8 cellular contexts compared by ENCODE assay signal in the genomic region with DNA sequence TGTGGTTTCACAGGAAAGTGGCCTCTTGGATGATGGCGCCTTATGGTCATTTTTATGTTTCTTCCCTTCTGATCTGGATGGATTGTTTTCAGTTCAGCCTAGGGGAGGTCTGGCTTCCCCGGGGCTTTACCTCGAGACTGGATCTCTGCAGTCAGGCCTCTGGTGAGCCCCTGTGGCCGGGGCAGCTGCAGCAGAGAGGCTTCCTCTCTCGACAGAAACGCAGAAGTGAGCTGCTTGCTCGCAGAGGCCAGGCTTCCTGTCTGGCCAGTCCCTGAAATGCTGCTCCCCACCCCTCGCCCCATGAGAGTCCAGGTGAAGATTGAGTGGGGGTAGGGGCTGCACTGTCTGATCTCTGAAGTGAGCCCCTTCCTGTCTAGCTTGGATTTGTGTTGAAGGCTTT. TPM values are rescaled to one million over a fixed set of nuclear protein-coding genes. Genes with fewer than 3 reads are reported as not detected.
DNase-seq lines count a peak whose midpoint lies in the region; ATAC-seq, FAIRE-seq and TF ChIP-seq lines count a peak whose summit lies in the region.

No MANE protein-coding gene starts in this region.

- no peak overlapping the region for H3K4me3 ChIP-seq in left lung

- H3K27ac Mint-ChIP-seq in activated CD4-positive, alpha-beta memory T cell treated with anti-CD3 and anti-CD28 coated beads for 36 hours: no peak overlapping the region
- H3K27ac Mint-ChIP-seq in activated T-cell treated with anti-CD3 and anti-CD28 coated beads, Interleukin-2, amount 50 U/mL, for 24 hours: no peak overlapping the region

- TF ChIP-seq CTCF in left lung (IDR thresholded peaks at IDR 0.05): no peak

- CTCF ChIA-PET in activated CD4-positive, alpha-beta memory T cell treated with anti-CD3 and anti-CD28 coated beads for 36 hours (lab: Charles Lee): no interaction called here

- intact Hi-C loops in left lung (cut with DNase I): no loop called here
- intact Hi-C loops in activated CD4-positive, alpha-beta memory T cell treated with anti-CD3 and anti-CD28 coated beads for 36 hours (cut with micrococcal nuclease): no loop called here

- DNase-seq in GM12891 (ENCODE audit: insufficient read length, low spot score) (no peak), NOMO-1 treated with DMSO at 0.1 percent for 48 hours (lab: John Stamatoyannopoulos, UW; ENCODE audit: unreplicated experiment) (peak; percentile 70), left lung (peak; percentile 68 to 89)
- DNase-seq in activated naive CD4-positive, alpha-beta T cell treated with Interleukin-2 at 50 U/mL for 16 hours: no peak
- no peak for DNase-seq in activated CD4-positive, alpha-beta memory T cell treated with anti-CD3 and anti-CD28 coated beads for 36 hours
- DNase-seq in activated T-cell treated with anti-CD3 and anti-CD28 coated beads, Interleukin-2, amount 50 U/mL, for 24 hours: no peak
- no peak for DNase-seq in NK-92 treated with Interleukin-12 subunit alpha and Interleukin-12 subunit beta, amount 100 ng/mL, for 24 hours (lab: John Stamatoyannopoulos, UW)

- peak; percentile 88 for TF ChIP-seq POLR2A in GM12891 (IDR thresholded peaks at IDR 0.05; ENCODE audit: low read depth, low read length)

- H3K4me1 Mint-ChIP-seq in activated CD4-positive, alpha-beta memory T cell treated with anti-CD3 and anti-CD28 coated beads for 36 hours (ENCODE audit: low read depth): peaks cover 1% of the 10 kb centered on the region
- peaks cover 2% of the 10 kb centered on the region for H3K4me1 Mint-ChIP-seq in activated T-cell treated with anti-CD3 and anti-CD28 coated beads, Interleukin-2, amount 50 U/mL, for 24 hours (ENCODE audit: low read depth)

- peak overlapping the region; percentile 19 to 81 for H3K27ac ChIP-seq in left lung

- POLR2A ChIA-PET in activated CD4-positive, alpha-beta memory T cell treated with anti-CD3 and anti-CD28 coated beads for 36 hours (lab: Charles Lee): no interaction called here

- H3K9me3 ChIP-seq in left lung: no peaks in the 10 kb centered on the region

- peak; percentile 86 for FAIRE-seq in GM12891 (lab: Jason Lieb, UNC)

- H3K9me3 Mint-ChIP-seq in activated CD4-positive, alpha-beta memory T cell treated with anti-CD3 and anti-CD28 coated beads for 36 hours: no peaks in the 10 kb centered on the region
- no peaks in the 10 kb centered on the region for H3K9me3 Mint-ChIP-seq in activated T-cell treated with anti-CD3 and anti-CD28 coated beads, Interleukin-2, amount 50 U/mL, for 24 hours

- no peaks in the 10 kb centered on the region for H3K36me3 Mint-ChIP-seq in activated CD4-positive, alpha-beta memory T cell treated with anti-CD3 and anti-CD28 coated beads for 36 hours
- H3K36me3 Mint-ChIP-seq in activated T-cell treated with anti-CD3 and anti-CD28 coated beads, Interleukin-2, amount 50 U/mL, for 24 hours (ENCODE audit: low read depth): no peaks in the 10 kb centered on the region

- no peak overlapping the region for H3K4me3 Mint-ChIP-seq in activated CD4-positive, alpha-beta memory T cell treated with anti-CD3 and anti-CD28 coated beads for 36 hours
- no peak overlapping the region for H3K4me3 Mint-ChIP-seq in activated T-cell treated with anti-CD3 and anti-CD28 coated beads, Interleukin-2, amount 50 U/mL, for 24 hours

- no peaks in the 10 kb centered on the region for H3K36me3 ChIP-seq in left lung

- no peaks in the 10 kb centered on the region for H3K27me3 Mint-ChIP-seq in activated CD4-positive, alpha-beta memory T cell treated with anti-CD3 and anti-CD28 coated beads for 36 hours
- H3K27me3 Mint-ChIP-seq in activated T-cell treated with anti-CD3 and anti-CD28 coated beads, Interleukin-2, amount 50 U/mL, for 24 hours: no peaks in the 10 kb centered on the region

- ATAC-seq in GM21786 (IDR thresholded peaks at IDR 0.05; ENCODE audit: unreplicated experiment) (peak; percentile 47), left lung (peak; percentile 68)

- H3K4me1 ChIP-seq in left lung: peaks cover 0 to 44% of the 10 kb centered on the region in 2 donors

- H3K27me3 ChIP-seq in left lung: no peaks in the 10 kb centered on the region

TF ChIP-seq in GM12891, 5 proteins besides CTCF, POLR2A, EP300 and RAD21:
- TF ChIP-seq POU2F2 (IDR thresholded peaks at IDR 0.05; ENCODE audit: low read depth, low read length) (peak; percentile 15; the same call in 1 of the 2 replicates), TAF1 (IDR thresholded peaks at IDR 0.05; ENCODE audit: low read depth, low read length) (peak; percentile 84), SPI1 (IDR thresholded peaks at IDR 0.05; ENCODE audit: low read depth, low read length) (peak; percentile 84), PAX5 (IDR thresholded peaks at IDR 0.05; ENCODE audit: insufficient read depth, low read length, severe bottlenecking) (no peak), POLR2AphosphoS5 (IDR thresholded peaks at IDR 0.05; ENCODE audit: low read depth, low read length) (peak; percentile 93)

RNA-seq across cellular contexts. Expression of gene PLCG2, which starts 44.0 kb away (rescaled TPM):
- 139 TPM for polyA plus RNA-seq in GM12891 (2012; ENCODE audit: low read depth, missing spikeins)
- total RNA-seq in left lung: 10 to 100 TPM; 22.5 to 48.7 TPM
- total RNA-seq in activated CD4-positive, alpha-beta memory T cell treated with anti-CD3 and anti-CD28 coated beads for 36 hours: 10 to 100 TPM in 1 of 2 experiments, 1 to 10 TPM in 1; 8.3 to 10.6 TPM

Comparison
In these comparisons a context has a peak if more than half of its experiments do, and no peak if none do; other contexts are left out.
1. DNase-seq: peak in NOMO-1 treated with DMSO at 0.1 percent for 48 hours (single experiment) and left lung (2 of 2); none in GM12891 (single experiment), activated naive CD4-positive, alpha-beta T cell treated with Interleukin-2 at 50 U/mL for 16 hours (single experiment), activated CD4-positive, alpha-beta memory T cell treated with anti-CD3 and anti-CD28 coated beads for 36 hours (single experiment), activated T-cell treated with anti-CD3 and anti-CD28 coated beads, Interleukin-2, amount 50 U/mL, for 24 hours (single experiment) and NK-92 treated with Interleukin-12 subunit alpha and Interleukin-12 subunit beta, amount 100 ng/mL, for 24 hours (single experiment).